In the genomic region with DNA sequence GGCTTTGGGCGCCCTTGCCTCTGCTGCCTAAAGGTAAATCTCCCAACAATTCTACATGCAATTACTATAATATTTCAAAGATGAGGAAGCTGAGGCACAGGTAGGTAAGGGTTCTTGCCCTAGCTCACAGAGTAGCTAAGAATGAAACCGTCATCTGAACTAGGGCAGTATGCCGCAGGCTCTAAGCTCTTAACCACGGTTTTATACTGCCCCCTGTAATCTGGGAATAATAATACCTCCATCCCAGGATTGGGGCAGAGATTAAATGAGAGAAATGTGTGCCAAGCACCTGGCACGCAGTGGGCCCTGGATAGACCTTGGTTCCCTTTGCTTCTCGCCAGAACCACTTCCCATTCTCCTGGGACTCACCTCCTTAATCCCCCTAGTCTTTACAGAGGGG, we compare ENCODE assay signal across 8 cellular contexts.
A peak's percentile ranks its signal among the peaks of the same experiment; 100 is the strongest.
DNase-seq lines count a peak whose midpoint lies in the region; ATAC-seq and TF ChIP-seq lines count a peak whose summit lies in the region.

No MANE protein-coding gene starts in this region.

- ATAC-seq in SK-N-SH treated with all-trans-retinoic acid at 6 μM for 48 hours: peak; percentile 40; the same call in 1 of the 3 replicates
- ATAC-seq in HG02938 (IDR thresholded peaks at IDR 0.05; ENCODE audit: unreplicated experiment): no peak

- no peak for TF ChIP-seq CTCF in GM20000 (IDR thresholded peaks at IDR 0.05; ENCODE audit: extremely low read depth, missing control alignments)

- peak; percentile 71 for DNase-seq in AG08396 (ENCODE audit: low spot score)
- peak; percentile 49 for DNase-seq in GM20000 (ENCODE audit: low spot score)
- DNase-seq in iris pigment epithelial cell (ENCODE audit: low read depth): peak; percentile 39
- DNase-seq in activated CD4-positive, CD25-positive, alpha-beta regulatory T cell (lab: John Stamatoyannopoulos, UW): no peak
- no peak for DNase-seq in stimulated activated CD4-positive, alpha-beta T cell treated with anti-CD3 and anti-CD28 coated beads, Interleukin-12 subunit alpha, Interleukin-12 subunit beta, amount 100 ng/mL, for 4 hours
- DNase-seq in NCI-H2081 treated with DMSO at 0.1 percent for 48 hours (lab: John Stamatoyannopoulos, UW): no peak

TF ChIP-seq in SK-N-SH treated with all-trans-retinoic acid at 6 μM for 48 hours, 23 proteins besides CTCF, POLR2A, EP300 and RAD21:
- TF ChIP-seq TOX (CRISPR knock-in tag; IDR thresholded peaks at IDR 0.05; ENCODE audit: borderline replicate concordance): no peak
- no peak for TF ChIP-seq GLIS3 (CRISPR knock-in tag; IDR thresholded peaks at IDR 0.05)

Comparison
In these comparisons a context has a peak if more than half of its experiments do, and no peak if none do; other contexts are left out.
1. DNase-seq: peak in AG08396 (single experiment), GM20000 (single experiment) and iris pigment epithelial cell (single experiment); none in activated CD4-positive, CD25-positive, alpha-beta regulatory T cell (0 of 4), stimulated activated CD4-positive, alpha-beta T cell treated with anti-CD3 and anti-CD28 coated beads, Interleukin-12 subunit alpha, Interleukin-12 subunit beta, amount 100 ng/mL, for 4 hours (single experiment) and NCI-H2081 treated with DMSO at 0.1 percent for 48 hours (single experiment).